7 cellular contexts compared by ENCODE assay signal in the genomic region with DNA sequence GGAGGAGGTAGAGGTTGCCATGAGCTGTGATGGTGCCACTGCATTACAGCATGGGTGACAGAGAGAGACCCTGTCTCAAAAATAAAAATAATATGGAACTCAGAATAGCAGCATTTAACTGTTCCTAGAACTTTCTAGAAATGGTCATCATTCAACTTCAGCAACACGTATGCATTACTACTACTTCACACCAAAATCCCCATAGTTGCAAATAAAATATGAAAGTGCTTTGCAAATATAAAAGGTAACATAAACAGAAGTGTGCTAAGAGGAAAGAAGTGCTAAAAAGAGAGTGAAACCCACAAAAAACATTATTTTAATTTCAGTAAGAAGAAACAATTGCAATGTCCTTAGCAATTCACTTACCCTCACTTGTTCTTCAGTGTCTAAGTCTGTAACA.
"Had no signal": no experiment of that assay in that cellular context is flagged by ENCODE, and none has a peak within 500 bp of the region (broad histone marks: within the 10 kb centered on the region; RNA-seq: fewer than 3 reads in every experiment).

No MANE protein-coding gene starts in this region.

- H3K27ac Mint-ChIP-seq: GM23338, H9, IgD-negative memory B cell had no signal

- ATAC-seq: GM23338, HepG2 had no signal

- H3K27me3 Mint-ChIP-seq: IgD-negative memory B cell had no signal

- H3K27ac ChIP-seq: HL-60 had no signal

- H3K4me3 Mint-ChIP-seq: GM23338, H9, IgD-negative memory B cell had no signal

- DNase-seq: H9, HCEC 1CT, KBM-7 had no signal

- H3K9me3 Mint-ChIP-seq: IgD-negative memory B cell had no signal

- H3K4me3 ChIP-seq: GM23338 had no signal
